ENCODE assay signal across 22 cellular contexts in genomic region chr12:121142171-121142950, GRCh38.
"Had no signal": no experiment of that assay in that cellular context is flagged by ENCODE, and none has a peak within 500 bp of the region (broad histone marks: within the 10 kb centered on the region; RNA-seq: fewer than 3 reads in every experiment).

No MANE protein-coding gene starts in this region.

- H3K9me3 ChIP-seq: breast epithelium, right atrium auricular region, suprapubic skin, tibial artery, upper lobe of right lung had no signal

- H3K27ac ChIP-seq: breast epithelium, foreskin keratinocyte, right atrium auricular region, suprapubic skin, tibial artery, VCaP had no signal

- H3K36me3 Mint-ChIP-seq: mesothelial cell of epicardium had no signal

- H3K4me3 Mint-ChIP-seq: activated naive CD4-positive, alpha-beta T cell treated with anti-CD3 and anti-CD28 coated beads, Interleukin-2, amount 10 ng/mL, durations not matched to agents 7 days and 5 days; endodermal cell; mesothelial cell of epicardium; T-cell had no signal

- H3K27me3 ChIP-seq: breast epithelium, foreskin keratinocyte, heart left ventricle, right atrium auricular region, suprapubic skin, tibial artery, upper lobe of right lung had no signal

- H3K27me3 Mint-ChIP-seq: activated naive CD4-positive, alpha-beta T cell treated with anti-CD3 and anti-CD28 coated beads, Interleukin-2, amount 10 ng/mL, durations not matched to agents 7 days and 5 days; naive B cell; T-cell had no signal

- H3K4me1 Mint-ChIP-seq: endodermal cell, mesothelial cell of epicardium had no signal

- H3K4me1 ChIP-seq: breast epithelium, foreskin keratinocyte, right atrium auricular region, tibial artery, upper lobe of right lung had no signal

- H3K36me3 ChIP-seq: breast epithelium, heart left ventricle, right atrium auricular region, upper lobe of right lung had no signal

- H3K9me3 Mint-ChIP-seq: activated naive CD4-positive, alpha-beta T cell treated with anti-CD3 and anti-CD28 coated beads, Interleukin-2, amount 10 ng/mL, durations not matched to agents 7 days and 5 days; T-cell had no signal

- H3K4me3 ChIP-seq: breast epithelium, heart left ventricle, right atrium auricular region, suprapubic skin, tibial artery, upper lobe of right lung had no signal

- ATAC-seq: esophagus mucosa, foreskin keratinocyte, heart left ventricle, T-cell, upper lobe of right lung had no signal

- DNase-seq: activated CD4-positive, alpha-beta T cell treated with anti-CD3 and anti-CD28 coated beads for 48 hours; activated effector memory CD4-positive, alpha-beta T cell treated with anti-CD3 and anti-CD28 coated beads, Interleukin-2, amount 50 U/mL, for 16 hours; activated naive CD4-positive, alpha-beta T cell treated with anti-CD3 and anti-CD28 coated beads, Interleukin-2, amount 10 ng/mL, durations not matched to agents 7 days and 5 days; activated T-cell treated with anti-CD3 and anti-CD28 coated beads for 4 hours; central memory CD4-positive, alpha-beta T cell; endodermal cell; foreskin keratinocyte; heart left ventricle; hypothalamus; naive B cell; stimulated activated CD4-positive, alpha-beta T cell treated with anti-CD3 and anti-CD28 coated beads, Interleukin-2, amount 100 ng/mL, for 48 hours; T-cell; T-helper 9 cell; tibial artery; upper lobe of right lung had no signal

- FAIRE-seq: TTC549 had no signal

- H3K27ac Mint-ChIP-seq: activated naive CD4-positive, alpha-beta T cell treated with anti-CD3 and anti-CD28 coated beads, Interleukin-2, amount 10 ng/mL, durations not matched to agents 7 days and 5 days; endodermal cell; mesothelial cell of epicardium; T-cell had no signal
